ENCODE assay signal across 12 cellular contexts in the genomic region with DNA sequence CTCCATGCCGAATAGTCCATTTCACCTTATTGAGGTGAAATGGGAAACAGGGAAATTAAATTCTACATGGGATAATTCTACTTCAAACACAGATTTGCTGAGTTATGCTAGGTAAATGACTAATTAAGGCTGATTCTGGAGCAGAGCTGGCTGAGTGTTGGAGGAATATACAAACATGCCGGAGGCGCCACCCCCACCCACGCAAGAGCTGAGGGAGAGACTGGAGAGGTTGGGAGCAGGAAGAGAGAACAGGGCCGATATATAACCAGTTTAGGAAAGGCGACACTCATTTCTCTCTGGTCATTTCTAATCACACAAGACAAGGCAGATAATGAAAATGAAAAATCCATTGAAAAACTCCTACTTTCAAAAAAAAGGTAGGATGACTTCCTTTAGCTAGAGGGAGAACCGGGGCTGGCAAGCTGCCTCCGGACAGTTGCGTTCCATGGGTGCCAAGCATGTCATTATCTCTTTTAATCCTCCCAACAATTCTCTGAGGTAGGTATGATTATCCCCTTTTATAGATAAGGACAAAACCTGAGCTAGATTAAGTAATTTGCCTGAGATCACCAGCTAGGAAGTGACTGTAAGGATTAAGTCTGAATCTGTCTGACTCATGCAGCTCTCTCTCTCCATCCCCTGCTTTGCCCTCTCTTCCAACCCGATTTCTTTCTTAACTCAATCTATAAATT. TPM values are rescaled to one million over a fixed set of nuclear protein-coding genes. Genes with fewer than 3 reads are reported as not detected.
DNase-seq lines count a peak whose midpoint lies in the region; ATAC-seq lines count a peak whose summit lies in the region.
"Had no signal": no experiment of that assay in that cellular context is flagged by ENCODE, and none has a peak within 500 bp of the region (broad histone marks: within the 10 kb centered on the region; RNA-seq: fewer than 3 reads in every experiment).

No MANE protein-coding gene starts in this region.

- H3K9me3 Mint-ChIP-seq in stimulated activated effector memory CD8-positive, alpha-beta T cell treated with anti-CD3 and anti-CD28 coated beads, Interleukin-12 subunit alpha, Interleukin-12 subunit beta, amount 100 ng/mL, for 72 hours: no peaks in the 10 kb centered on the region

- H3K4me3 Mint-ChIP-seq in stimulated activated effector memory CD8-positive, alpha-beta T cell treated with anti-CD3 and anti-CD28 coated beads, Interleukin-12 subunit alpha, Interleukin-12 subunit beta, amount 100 ng/mL, for 72 hours: no peak overlapping the region
- H3K4me3 Mint-ChIP-seq: activated CD8-positive, alpha-beta memory T cell treated with anti-CD3 and anti-CD28 coated beads, Interleukin-2, amount 10 ng/mL, durations not matched to agents 7 days and 5 days had no signal

- ATAC-seq in stimulated activated effector memory CD8-positive, alpha-beta T cell treated with anti-CD3 and anti-CD28 coated beads, Interleukin-12 subunit alpha, Interleukin-12 subunit beta, amount 100 ng/mL, for 72 hours: no peak
- ATAC-seq: activated CD8-positive, alpha-beta memory T cell treated with anti-CD3 and anti-CD28 coated beads, Interleukin-2, amount 10 ng/mL, durations not matched to agents 7 days and 5 days had no signal

- no peaks in the 10 kb centered on the region for H3K4me1 ChIP-seq in rectal smooth muscle tissue (ENCODE audit: control insufficient read depth, insufficient read depth, low read length)
- H3K4me1 ChIP-seq in effector memory CD4-positive, alpha-beta T cell (ENCODE audit: control insufficient read depth, insufficient read depth, low read length, poor library complexity, severe bottlenecking): no peaks in the 10 kb centered on the region

- H3K9me3 ChIP-seq in effector memory CD4-positive, alpha-beta T cell (ENCODE audit: control insufficient read depth, low read length): no peaks in the 10 kb centered on the region

- H3K27ac Mint-ChIP-seq in stimulated activated effector memory CD8-positive, alpha-beta T cell treated with anti-CD3 and anti-CD28 coated beads, Interleukin-12 subunit alpha, Interleukin-12 subunit beta, amount 100 ng/mL, for 72 hours: no peak overlapping the region
- H3K27ac Mint-ChIP-seq: activated CD8-positive, alpha-beta memory T cell treated with anti-CD3 and anti-CD28 coated beads, Interleukin-2, amount 10 ng/mL, durations not matched to agents 7 days and 5 days had no signal

- H3K27me3 ChIP-seq in rectal smooth muscle tissue (ENCODE audit: control insufficient read depth, insufficient read depth, low read length): no peaks in the 10 kb centered on the region
- H3K27me3 ChIP-seq in effector memory CD4-positive, alpha-beta T cell (replicated peaks; ENCODE audit: control insufficient read depth, insufficient read depth, low read length, poor library complexity, severe bottlenecking): peaks cover 2% of the 10 kb centered on the region

- peak; percentile 35 for DNase-seq in GM04504 (ENCODE audit: low read depth)
- peak; percentile 63 for DNase-seq in NCI-H146 treated with DMSO at 0.1 percent for 48 hours (lab: John Stamatoyannopoulos, UW; ENCODE audit: unreplicated experiment)
- peak; percentile 12 for DNase-seq in dermis blood vessel endothelial cell
- DNase-seq in activated effector memory CD4-positive, alpha-beta T cell treated with anti-CD3 and anti-CD28 coated beads, Interleukin-2, amount 50 U/mL, for 16 hours: no peak
- DNase-seq in stimulated activated effector memory CD8-positive, alpha-beta T cell treated with anti-CD3 and anti-CD28 coated beads, Interleukin-12 subunit alpha, Interleukin-12 subunit beta, amount 100 ng/mL, for 72 hours (ENCODE audit: low spot score in 2 of 2): no peak
- no peak for DNase-seq in effector memory CD4-positive, alpha-beta T cell
- DNase-seq in KG1 (lab: John Stamatoyannopoulos, UW): no peak
- DNase-seq: activated CD8-positive, alpha-beta memory T cell treated with anti-CD3 and anti-CD28 coated beads, Interleukin-2, amount 10 ng/mL, durations not matched to agents 7 days and 5 days; cortex of kidney; SHP77 had no signal

- H3K9ac ChIP-seq in rectal smooth muscle tissue (ENCODE audit: low read length): no peak overlapping the region

- H3K36me3 Mint-ChIP-seq in stimulated activated effector memory CD8-positive, alpha-beta T cell treated with anti-CD3 and anti-CD28 coated beads, Interleukin-12 subunit alpha, Interleukin-12 subunit beta, amount 100 ng/mL, for 72 hours: no peaks in the 10 kb centered on the region
- H3K36me3 Mint-ChIP-seq: activated CD8-positive, alpha-beta memory T cell treated with anti-CD3 and anti-CD28 coated beads, Interleukin-2, amount 10 ng/mL, durations not matched to agents 7 days and 5 days had no signal

- no peak overlapping the region for H3K4me3 ChIP-seq in rectal smooth muscle tissue (ENCODE audit: low read length)
- no peak overlapping the region for H3K4me3 ChIP-seq in effector memory CD4-positive, alpha-beta T cell (ENCODE audit: insufficient read depth, low read depth, low read length, poor library complexity, severe bottlenecking)

- H3K36me3 ChIP-seq in rectal smooth muscle tissue (ENCODE audit: control insufficient read depth, insufficient read depth, low read length): no peaks in the 10 kb centered on the region
- H3K36me3 ChIP-seq in effector memory CD4-positive, alpha-beta T cell (ENCODE audit: control insufficient read depth, insufficient read depth, low read length): no peaks in the 10 kb centered on the region

- H3K27ac ChIP-seq in rectal smooth muscle tissue (ENCODE audit: low read depth, low read length): peak overlapping the region; percentile 3
- no peak overlapping the region for H3K27ac ChIP-seq in effector memory CD4-positive, alpha-beta T cell (ENCODE audit: insufficient read depth, low read length, poor library complexity, severe bottlenecking)

- H3K4me1 Mint-ChIP-seq in stimulated activated effector memory CD8-positive, alpha-beta T cell treated with anti-CD3 and anti-CD28 coated beads, Interleukin-12 subunit alpha, Interleukin-12 subunit beta, amount 100 ng/mL, for 72 hours: no peaks in the 10 kb centered on the region
- H3K4me1 Mint-ChIP-seq: activated CD8-positive, alpha-beta memory T cell treated with anti-CD3 and anti-CD28 coated beads, Interleukin-2, amount 10 ng/mL, durations not matched to agents 7 days and 5 days had no signal

RNA-seq across cellular contexts. Expression of a gene that starts 27.6 kb away (rescaled TPM):
- 0.34 TPM in 1 of 2 replicates, not detected in the other for total RNA-seq in dermis blood vessel endothelial cell
- total RNA-seq: activated CD8-positive, alpha-beta memory T cell treated with anti-CD3 and anti-CD28 coated beads, Interleukin-2, amount 10 ng/mL, durations not matched to agents 7 days and 5 days; liver had no signal

RNA-seq across cellular contexts. Expression of a gene that starts 41.5 kb away (rescaled TPM):
- under 0.01 and 0.17 TPM in 2 replicates for total RNA-seq in dermis blood vessel endothelial cell
- total RNA-seq: activated CD8-positive, alpha-beta memory T cell treated with anti-CD3 and anti-CD28 coated beads, Interleukin-2, amount 10 ng/mL, durations not matched to agents 7 days and 5 days; liver had no signal

Comparison
In these comparisons a context has a peak if more than half of its experiments do, and no peak if none do; other contexts are left out.
1. DNase-seq: peak in GM04504 (single experiment), NCI-H146 treated with DMSO at 0.1 percent for 48 hours (single experiment) and dermis blood vessel endothelial cell (single experiment); none in activated effector memory CD4-positive, alpha-beta T cell treated with anti-CD3 and anti-CD28 coated beads, Interleukin-2, amount 50 U/mL, for 16 hours (single experiment), stimulated activated effector memory CD8-positive, alpha-beta T cell treated with anti-CD3 and anti-CD28 coated beads, Interleukin-12 subunit alpha, Interleukin-12 subunit beta, amount 100 ng/mL, for 72 hours (0 of 2), effector memory CD4-positive, alpha-beta T cell (0 of 3) and KG1 (single experiment).